In the genomic region with DNA sequence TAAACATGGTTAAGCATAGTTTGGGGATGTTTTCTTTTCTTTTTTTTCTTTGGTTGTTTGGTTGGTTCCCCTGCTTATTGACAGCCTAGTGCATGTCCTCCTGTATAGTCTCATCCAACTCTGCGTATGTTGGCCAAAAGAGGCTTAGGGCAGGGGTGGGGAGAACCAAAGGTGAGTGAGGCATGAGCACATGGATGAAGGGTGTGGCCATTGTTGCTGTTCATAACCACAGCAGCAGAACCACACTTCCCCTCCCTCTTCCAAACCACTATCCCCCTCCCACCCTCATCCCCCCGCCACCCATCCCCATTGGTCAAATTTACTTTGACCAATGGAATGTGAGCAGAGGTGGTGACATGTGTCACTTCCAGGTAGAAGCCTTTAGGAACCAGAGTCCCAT, we compare ENCODE assay signal across 16 cellular contexts. TPM values are rescaled to one million over a fixed set of nuclear protein-coding genes. Genes with fewer than 3 reads are reported as not detected.
DNase-seq lines count a peak whose midpoint lies in the region; FAIRE-seq and TF ChIP-seq lines count a peak whose summit lies in the region.
"Had no signal": no experiment of that assay in that cellular context is flagged by ENCODE, and none has a peak within 500 bp of the region (broad histone marks: within the 10 kb centered on the region; RNA-seq: fewer than 3 reads in every experiment).

No MANE protein-coding gene starts in this region.

- intact Hi-C loops in head of caudate nucleus (cut with DNase I): no loop called here

- no peak for TF ChIP-seq POLR2A in GM12892 (IDR thresholded peaks at IDR 0.05; ENCODE audit: low read depth, low read length)

- DNase-seq in GM12892 (ENCODE audit: insufficient read length) (no peak), SW480 (ENCODE audit: low spot score) (peak; percentile 59), iPS-NIHi11 (ENCODE audit: low spot score) (peak; percentile 1), NCI-H2227 (lab: John Stamatoyannopoulos, UW; ENCODE audit: unreplicated experiment) (no peak), GM03348 (ENCODE audit: low spot score) (no peak), dermis blood vessel endothelial cell (no peak), head of caudate nucleus (no peak)
- DNase-seq: DMS53, H9 had no signal

- FAIRE-seq in GM12892 (lab: Jason Lieb, UNC): peak; percentile 78
- FAIRE-seq: A549, GM12891, HepG2, HTR-8/SVneo had no signal

RNA-seq across cellular contexts. Expression of a gene that starts 7.1 kb away (rescaled TPM):
- polyA plus RNA-seq in GM12892 (2012; ENCODE audit: missing spikeins): 6.6 TPM
- 9.7 and 14.1 TPM in 2 replicates for total RNA-seq in dermis blood vessel endothelial cell

RNA-seq across cellular contexts. Expression of a gene that starts 35.0 kb away (rescaled TPM):
- 0.38 TPM for polyA plus RNA-seq in GM12892 (2012; ENCODE audit: missing spikeins)
- total RNA-seq in dermis blood vessel endothelial cell: not detected in 2 replicates
- total RNA-seq: CD4-positive, CD25-positive, alpha-beta regulatory T cell; GM23338; H9; HepG2 had no signal
- polyA plus RNA-seq: A549; BJ; CD4-positive, CD25-positive, alpha-beta regulatory T cell; HepG2 had no signal

RNA-seq across cellular contexts. Expression of a gene that starts 53.9 kb away (rescaled TPM):
- not detected for polyA plus RNA-seq in GM12892 (2012; ENCODE audit: missing spikeins)
- not detected in 2 replicates for total RNA-seq in dermis blood vessel endothelial cell
- total RNA-seq: CD4-positive, CD25-positive, alpha-beta regulatory T cell; GM23338; H9; HepG2 had no signal
- polyA plus RNA-seq: A549; BJ; CD4-positive, CD25-positive, alpha-beta regulatory T cell; HepG2 had no signal

Comparison
In these comparisons a context has a peak if more than half of its experiments do, and no peak if none do; other contexts are left out.
1. DNase-seq: peak in SW480 (single experiment) and iPS-NIHi11 (single experiment); none in GM12892 (single experiment), NCI-H2227 (single experiment), GM03348 (single experiment), dermis blood vessel endothelial cell (single experiment) and head of caudate nucleus (0 of 42).